23 cellular contexts compared by ENCODE assay signal in the genomic region with DNA sequence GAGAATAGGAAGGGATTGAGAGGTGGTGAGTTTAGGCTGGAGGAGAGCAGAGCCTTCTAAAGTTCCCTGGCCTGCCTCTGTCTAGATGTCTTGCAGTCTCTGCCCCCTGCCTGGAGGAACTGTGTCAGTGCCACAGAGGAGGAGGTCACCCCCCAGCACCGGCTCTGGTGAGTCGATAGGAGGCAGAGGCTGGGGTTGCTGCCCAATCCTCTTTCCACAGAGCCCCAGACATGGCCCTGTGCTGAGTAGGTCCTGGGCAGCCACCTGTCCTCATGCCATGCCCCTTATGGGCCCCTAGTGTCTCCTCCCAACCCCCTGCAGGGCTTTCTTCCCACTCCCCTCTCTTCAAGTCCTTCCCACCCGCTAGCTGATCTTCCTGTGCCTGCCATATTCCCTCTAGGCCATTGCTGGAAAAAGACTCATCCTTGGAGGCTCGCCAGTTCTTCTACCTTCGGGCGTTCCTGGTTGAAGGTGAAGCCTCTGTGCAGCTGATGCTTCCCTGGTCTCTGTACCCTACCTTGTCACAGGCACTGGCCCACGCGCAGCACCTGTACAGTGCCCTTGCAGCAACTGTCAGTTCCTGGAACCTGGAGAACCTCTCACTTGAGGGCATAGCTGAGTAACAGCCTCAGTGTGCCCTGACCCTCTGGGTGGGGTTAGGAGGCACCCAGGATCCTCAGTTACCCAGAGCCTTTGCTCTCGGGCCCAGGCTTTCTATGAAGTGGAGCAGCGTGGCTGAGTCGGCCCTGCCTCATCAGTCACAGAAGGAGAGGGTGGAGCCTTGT. TPM values are rescaled to one million over a fixed set of nuclear protein-coding genes. Genes with fewer than 3 reads are reported as not detected.
DNase-seq lines count a peak whose midpoint lies in the region; ATAC-seq, FAIRE-seq and TF ChIP-seq lines count a peak whose summit lies in the region.
"Had no signal": no experiment of that assay in that cellular context is flagged by ENCODE, and none has a peak within 500 bp of the region (broad histone marks: within the 10 kb centered on the region; RNA-seq: fewer than 3 reads in every experiment).

No MANE protein-coding gene starts in this region.

- H3K9me3 Mint-ChIP-seq in H9 = no peaks in the 10 kb centered on the region
- H3K9me3 Mint-ChIP-seq: CD4-positive, alpha-beta memory T cell had no signal

- no peak for TF ChIP-seq CTCF in left ventricle myocardium inferior (IDR thresholded peaks at IDR 0.05; ENCODE audit: borderline replicate concordance)
- TF ChIP-seq CTCF in H9 (conservative IDR thresholded peaks at IDR 0.05) = no peak
- TF ChIP-seq CTCF in HepG2 (CRISPR knock-in tag; IDR thresholded peaks at IDR 0.05) = no peak
- TF ChIP-seq CTCF in thyroid gland (IDR thresholded peaks at IDR 0.05) = no peak

- H3K27ac Mint-ChIP-seq in H9 = peak overlapping the region in 2 of 3 experiments; percentile 36 to 53; a peak in 2 of 7 replicates

- no peak overlapping the region for H3K4ac ChIP-seq in H9 (ENCODE audit: low read depth, low read length)

- H3K27me3 Mint-ChIP-seq in H9 (ENCODE audit: low read depth) = no peaks in the 10 kb centered on the region
- H3K27me3 Mint-ChIP-seq: CD4-positive, alpha-beta memory T cell had no signal

- H4K20me1 ChIP-seq in H9 (ENCODE audit: control insufficient read depth, insufficient read depth, insufficient read length) = no peaks in the 10 kb centered on the region
- no peaks in the 10 kb centered on the region for H4K20me1 ChIP-seq in HepG2 (ENCODE audit: insufficient read depth, low read length)

- FAIRE-seq in HepG2 (lab: Jason Lieb, UNC) = no peak
- FAIRE-seq: GM12878 had no signal

- no peak overlapping the region for H3K4me2 ChIP-seq in H9 (ENCODE audit: insufficient read depth, insufficient read length, low read length)
- H3K4me2 ChIP-seq in HepG2 (ENCODE audit: low read depth, low read length) = no peak overlapping the region
- H3K4me2 ChIP-seq: KMS-11 had no signal

- no peak overlapping the region for H3K23ac ChIP-seq in H9 (ENCODE audit: insufficient read length, low read depth, low read length)

- H2BK5ac ChIP-seq in H9 (ENCODE audit: insufficient read length, low read length) = no peak overlapping the region

- no peak overlapping the region for H3K18ac ChIP-seq in H9 (ENCODE audit: insufficient read length, low read depth, low read length)

- no peak overlapping the region for H3K4me3 Mint-ChIP-seq in H9
- H3K4me3 Mint-ChIP-seq: CD4-positive, alpha-beta memory T cell had no signal

- H3K9me3 ChIP-seq in left ventricle myocardium inferior (replicated peaks) (no peaks in the 10 kb centered on the region), H9 (ENCODE audit: control insufficient read depth, low read depth, low read length) (no peaks in the 10 kb centered on the region), HepG2 (ENCODE audit: low read length) (no peaks in the 10 kb centered on the region), thyroid gland (no peaks in the 10 kb centered on the region)
- H3K9me3 ChIP-seq: Peyer's patch had no signal

- ATAC-seq in left ventricle myocardium superior (no peak), HepG2 (no peak)
- ATAC-seq: GM12878, HCT116 had no signal

- no peak overlapping the region for H2BK15ac ChIP-seq in H9 (ENCODE audit: low read depth, low read length)

- no peak overlapping the region for H3K56ac ChIP-seq in H9 (ENCODE audit: insufficient read length, low read depth, low read length)

- no peak overlapping the region for H3K14ac ChIP-seq in H9 (ENCODE audit: insufficient read depth, low read length)

- TF ChIP-seq POLR2A in HepG2 (IDR thresholded peaks at IDR 0.05; ENCODE audit: insufficient read depth in 1 of 2, low read depth in 2 of 2, low read length in 2 of 2) (no peak), thyroid gland (IDR thresholded peaks at IDR 0.05) (no peak)

- CTCF ChIA-PET in HepG2 (lab: Yijun Ruan, JAX; ENCODE audit: low intra/inter-chr PET ratio, low total read pairs) = no interaction called here

- H3K79me2 ChIP-seq in H9 (ENCODE audit: insufficient read depth, low read length) = no peaks in the 10 kb centered on the region
- no peaks in the 10 kb centered on the region for H3K79me2 ChIP-seq in HepG2 (ENCODE audit: insufficient read depth, low read length)

- H3K27me3 ChIP-seq in left ventricle myocardium inferior (ENCODE audit: low read depth) (no peaks in the 10 kb centered on the region), H9 (ENCODE audit: insufficient read depth, low read length) (no peaks in the 10 kb centered on the region), HepG2 (ENCODE audit: control insufficient read depth in 1 of 2, insufficient read depth in 2 of 2, low read length in 2 of 2) (no peaks in the 10 kb centered on the region), thyroid gland (no peaks in the 10 kb centered on the region)
- H3K27me3 ChIP-seq: Peyer's patch had no signal

- POLR2A ChIA-PET in HepG2 (lab: Yijun Ruan, JAX) = no interaction called here

- no peak for TF ChIP-seq RAD21 in HepG2 (CRISPR knock-in tag; IDR thresholded peaks at IDR 0.05)

- H2BK20ac ChIP-seq in H9 (ENCODE audit: low read depth, low read length, poor library complexity, severe bottlenecking) = no peak overlapping the region

- no peak overlapping the region for H3T11ph ChIP-seq in H9 (ENCODE audit: low read length)

- TF ChIP-seq EP300 in HepG2 (IDR thresholded peaks at IDR 0.05; ENCODE audit: low read depth in 2 of 2, low read length in 2 of 2) (no peak), HepG2 (CRISPR knock-in tag; IDR thresholded peaks at IDR 0.05; ENCODE audit: borderline replicate concordance) (no peak)

- H3K36me3 Mint-ChIP-seq in H9 (ENCODE audit: insufficient read depth in 1 of 3, low read depth in 3 of 3) = peaks cover 3 to 28% (median 13%) of the 10 kb centered on the region in 3 experiments; a peak in 6 of 7 replicates

- H2BK12ac ChIP-seq in H9 (ENCODE audit: insufficient read length, low read depth, low read length) = no peak overlapping the region

- H2AFZ ChIP-seq in H9 (ENCODE audit: low read length) (no peak overlapping the region), HepG2 (ENCODE audit: low read length) (no peak overlapping the region)
- H2AFZ ChIP-seq: GM23248 had no signal

- intact Hi-C loops in left ventricle myocardium inferior (cut with micrococcal nuclease) (no loop called here), left ventricle myocardium superior (cut with micrococcal nuclease) (no loop called here), HepG2 (cut with micrococcal nuclease; ENCODE audit: unreplicated experiment) (no loop called here), thyroid gland (cut with DNase I) (no loop called here)

- no peak overlapping the region for H4K8ac ChIP-seq in H9 (replicated peaks; ENCODE audit: insufficient read length, low read depth, low read length)

- H3K4me3 ChIP-seq in left ventricle myocardium inferior = no peak overlapping the region
- no peak overlapping the region for H3K4me3 ChIP-seq in HepG2 (replicated peaks in 1 of 3; ENCODE audit: insufficient read depth in 1 of 3, low read depth in 2 of 3, low read length in 3 of 3)
- H3K4me3 ChIP-seq in thyroid gland (replicated peaks in 1 of 3) = no peak overlapping the region
- H3K4me3 ChIP-seq: GM12878, GM23248, Peyer's patch had no signal

- H4K5ac ChIP-seq in H9 (ENCODE audit: insufficient read length, low read depth, low read length) = no peak overlapping the region

- H3K4me1 ChIP-seq in left ventricle myocardium inferior (peaks cover 55% of the 10 kb centered on the region), H9 (ENCODE audit: insufficient read depth, low read length) (no peaks in the 10 kb centered on the region), HepG2 (ENCODE audit: insufficient read depth, low read length) (peaks cover 10% of the 10 kb centered on the region), thyroid gland (no peaks in the 10 kb centered on the region)

- no peaks in the 10 kb centered on the region for H3K23me2 ChIP-seq in H9 (ENCODE audit: insufficient read length, low read depth, low read length, poor library complexity, severe bottlenecking)

- H3K4me1 Mint-ChIP-seq in H9 = peaks cover 2 to 3% of the 10 kb centered on the region in 2 experiments; a peak in 2 of 4 replicates

- H3K27ac ChIP-seq in left ventricle myocardium inferior (replicated peaks) (peak overlapping the region; percentile 87), H9 (ENCODE audit: insufficient read length, low read depth, low read length) (no peak overlapping the region), HepG2 (ENCODE audit: extremely low read length, insufficient read depth, low read length) (no peak overlapping the region), thyroid gland (no peak overlapping the region)
- H3K27ac ChIP-seq: GM23248, KMS-11, Peyer's patch had no signal

- peaks cover 37% of the 10 kb centered on the region for H3K36me3 ChIP-seq in left ventricle myocardium inferior
- peaks cover 4 to 22% of the 10 kb centered on the region in 2 experiments; a peak in 4 of 5 replicates for H3K36me3 ChIP-seq in HepG2 (replicated peaks in 1 of 2; ENCODE audit: control insufficient read depth in 1 of 2, insufficient read depth in 2 of 2, low read length in 2 of 2)
- H3K36me3 ChIP-seq in thyroid gland = peaks cover 2 to 10% of the 10 kb centered on the region in 2 donors

- H2BK120ac ChIP-seq in H9 (ENCODE audit: low read depth, low read length, poor library complexity, severe bottlenecking) = no peak overlapping the region

- no TSS peak for BruUV-seq in HepG2 (replicated peaks; lab: Mats Ljungman, UMichigan)

- DNase-seq in left ventricle myocardium inferior (no peak), left ventricle myocardium superior (no peak), H9 (no peak), HepG2 (ENCODE audit: low spot score) (no peak), thyroid gland (peak; percentile 45 to 52), UCSD-AML1 (lab: John Stamatoyannopoulos, UW; ENCODE audit: unreplicated experiment) (no peak), NCI-H748 treated with DMSO at 0.1 percent for 48 hours (lab: John Stamatoyannopoulos, UW) (no peak)
- DNase-seq: CD4-positive, alpha-beta memory T cell; DND-41; GM23248; IMR-90; MV-4-11; NCI-H1105 treated with DMSO at 0.1 percent for 48 hours; NCI-H2029 treated with DMSO at 0.1 percent for 48 hours; NCI-H345; NCI-H524; NCI-H82; Peyer's patch had no signal

- H4K91ac ChIP-seq in H9 (ENCODE audit: insufficient read length, low read depth, low read length) = no peak overlapping the region

- H3K9ac ChIP-seq in H9 (ENCODE audit: extremely low read depth, insufficient read length, low read length) = no peak overlapping the region
- no peak overlapping the region for H3K9ac ChIP-seq in HepG2 (ENCODE audit: insufficient read depth, low read depth, low read length)
- H3K9ac ChIP-seq: GM23248, KMS-11 had no signal

- H3K79me1 ChIP-seq in H9 (ENCODE audit: insufficient read depth, low read depth, low read length, poor library complexity, severe bottlenecking) = no peaks in the 10 kb centered on the region

- WGBS in H9 (ENCODE audit: extremely low coverage, insufficient read length, low lambda C conversion rate) = no CpG with 5 or more reads among the region's 11 CpGs
- 97% methylated on average over 11 of the region's 11 CpGs for WGBS in HepG2 (ENCODE audit: low lambda C conversion rate)
- 77 to 81% methylated on average over 11 of the region's 11 CpGs for WGBS in thyroid gland, 2 donors

- H2AK5ac ChIP-seq in H9 (ENCODE audit: insufficient read length, low read length) = no peak overlapping the region

- in situ Hi-C loops in HepG2 (cut with HindIII; ENCODE audit: extremely low pct_ligation_motif_present, low pct_unique_long_range_greater_than_20kb) = no loop called here

RNA-seq across cellular contexts. Expression of a gene that starts 13.2 kb away (rescaled TPM):
- 426 TPM for total RNA-seq in left ventricle myocardium inferior
- total RNA-seq in left ventricle myocardium superior = 456 TPM
- 10.7 and 11.1 TPM in 2 replicates for total RNA-seq in H9 (2021)
- total RNA-seq in HepG2 (2016; rRNA removed; fragmentation: Illumina TruSeq; extraction: Trizol) = 0.10 and 0.18 TPM in 2 replicates
- total RNA-seq in HepG2 (2016; cell fraction: cytosol; rRNA removed; fragmentation: Illumina TruSeq; extraction: Trizol; ENCODE audit: low read depth) = not detected in 2 replicates
- total RNA-seq in HepG2 (2016; cell fraction: insoluble cytoplasmic fraction; rRNA removed; fragmentation: Illumina TruSeq; extraction: Trizol) = 0.13 and 0.22 TPM in 2 replicates
- total RNA-seq in HepG2 (2016; cell fraction: membrane; rRNA removed; fragmentation: Illumina TruSeq; extraction: Trizol) = not detected in 2 replicates
- total RNA-seq in HepG2 (2016; cell fraction: nucleus; rRNA removed; fragmentation: Illumina TruSeq; extraction: Trizol) = 0.22 and 0.53 TPM in 2 replicates
- 0.95 and 1.2 TPM in 2 replicates for polyA plus RNA-seq in HepG2 (2011; rRNA removed)
- polyA plus RNA-seq in HepG2 (2011; cell fraction: cytosol; rRNA removed) = 0.55 and 0.62 TPM in 2 replicates
- 10.4 and 15.1 TPM in 2 replicates for polyA plus RNA-seq in HepG2 (2011; cell fraction: nucleus; rRNA removed)
- polyA plus RNA-seq in HepG2 (2012) = 0.32 and 0.75 TPM in 2 replicates
- 0.05 TPM in 1 of 2 replicates, not detected in the other for polyA plus RNA-seq in HepG2 (2016; cell fraction: cytosol; fragmentation: Illumina TruSeq; extraction: Trizol; ENCODE audit: low read depth)
- polyA plus RNA-seq in HepG2 (2016; cell fraction: insoluble cytoplasmic fraction; fragmentation: Illumina TruSeq; extraction: Trizol; ENCODE audit: low read depth) = 0.17 TPM in 1 of 2 replicates, not detected in the other
- polyA plus RNA-seq in HepG2 (2016; cell fraction: membrane; fragmentation: Illumina TruSeq; extraction: Trizol; ENCODE audit: low read depth) = 0.13 TPM in 1 of 2 replicates, not detected in the other
- polyA plus RNA-seq in HepG2 (2016; cell fraction: nucleus; fragmentation: Illumina TruSeq; extraction: Trizol; ENCODE audit: insufficient read depth, low read depth) = 0.52 and 0.57 TPM in 2 replicates
- polyA minus RNA-seq in HepG2 (2011; rRNA and poly(A)+ RNA removed; ENCODE audit: low replicate concordance) = 1.2 TPM in 1 of 2 replicates, not detected in the other
- 0.70 TPM in 1 of 2 replicates, not detected in the other for polyA minus RNA-seq in HepG2 (2011; cell fraction: cytosol; rRNA and poly(A)+ RNA removed)
- 2.1 and 2.6 TPM in 2 replicates for polyA minus RNA-seq in HepG2 (2011; cell fraction: nucleus; rRNA and poly(A)+ RNA removed)
- total RNA-seq in thyroid gland = 1 to 10 TPM; 1.2 to 3.2 (median 2.8) TPM
- total RNA-seq: CD4-positive, alpha-beta memory T cell; GM12878 had no signal
- polyA plus RNA-seq: CD4-positive, alpha-beta memory T cell had no signal

RNA-seq across cellular contexts. Expression of a gene that starts 16.6 kb away (rescaled TPM):
- total RNA-seq in left ventricle myocardium inferior (15.9 TPM), left ventricle myocardium superior (14.0 TPM), H9 (2021) (28.1 and 31.1 TPM in 2 replicates), HepG2 (2016; rRNA removed; fragmentation: Illumina TruSeq; extraction: Trizol) (5.6 and 12.8 TPM in 2 replicates), thyroid gland (10 to 100 TPM; 14.6 to 25.0 (median 19.7) TPM)
- 3.5 and 4.7 TPM in 2 replicates for total RNA-seq in HepG2 (2016; cell fraction: cytosol; rRNA removed; fragmentation: Illumina TruSeq; extraction: Trizol; ENCODE audit: low read depth)
- 5.0 and 14.2 TPM in 2 replicates for total RNA-seq in HepG2 (2016; cell fraction: insoluble cytoplasmic fraction; rRNA removed; fragmentation: Illumina TruSeq; extraction: Trizol)
- 2.7 and 3.2 TPM in 2 replicates for total RNA-seq in HepG2 (2016; cell fraction: membrane; rRNA removed; fragmentation: Illumina TruSeq; extraction: Trizol)
- total RNA-seq in HepG2 (2016; cell fraction: nucleus; rRNA removed; fragmentation: Illumina TruSeq; extraction: Trizol) = 20.7 and 21.9 TPM in 2 replicates
- 24.0 and 30.2 TPM in 2 replicates for polyA plus RNA-seq in HepG2 (2011; rRNA removed)
- 5.6 and 8.5 TPM in 2 replicates for polyA plus RNA-seq in HepG2 (2011; cell fraction: cytosol; rRNA removed)
- polyA plus RNA-seq in HepG2 (2011; cell fraction: nucleus; rRNA removed) = 272 and 337 TPM in 2 replicates
- polyA plus RNA-seq in HepG2 (2012) = 18.1 and 20.5 TPM in 2 replicates
- 0.70 and 0.72 TPM in 2 replicates for polyA plus RNA-seq in HepG2 (2016; cell fraction: cytosol; fragmentation: Illumina TruSeq; extraction: Trizol; ENCODE audit: low read depth)
- polyA plus RNA-seq in HepG2 (2016; cell fraction: insoluble cytoplasmic fraction; fragmentation: Illumina TruSeq; extraction: Trizol; ENCODE audit: low read depth) = 3.7 and 5.6 TPM in 2 replicates
- polyA plus RNA-seq in HepG2 (2016; cell fraction: membrane; fragmentation: Illumina TruSeq; extraction: Trizol; ENCODE audit: low read depth) = 1.2 TPM in 2 replicates
- polyA plus RNA-seq in HepG2 (2016; cell fraction: nucleus; fragmentation: Illumina TruSeq; extraction: Trizol; ENCODE audit: insufficient read depth, low read depth) = 44.8 and 52.7 TPM in 2 replicates
- 23.0 and 45.7 TPM in 2 replicates for polyA minus RNA-seq in HepG2 (2011; rRNA and poly(A)+ RNA removed; ENCODE audit: low replicate concordance)
- polyA minus RNA-seq in HepG2 (2011; cell fraction: cytosol; rRNA and poly(A)+ RNA removed) = 8.2 and 10.4 TPM in 2 replicates
- 52.1 and 52.7 TPM in 2 replicates for polyA minus RNA-seq in HepG2 (2011; cell fraction: nucleus; rRNA and poly(A)+ RNA removed)

RNA-seq across cellular contexts. Expression of a gene that starts 42.2 kb away (rescaled TPM):
- total RNA-seq in left ventricle myocardium inferior (2.4 TPM), left ventricle myocardium superior (1.5 TPM), H9 (2021) (0.24 and 0.31 TPM in 2 replicates), HepG2 (2016; rRNA removed; fragmentation: Illumina TruSeq; extraction: Trizol) (1.9 and 4.1 TPM in 2 replicates), thyroid gland (1 to 10 TPM in 1 of 4 donors, under 1 TPM in 2, not detected in 1; 0.50 to 1.1 (median 0.81) TPM)
- total RNA-seq in HepG2 (2016; cell fraction: cytosol; rRNA removed; fragmentation: Illumina TruSeq; extraction: Trizol; ENCODE audit: low read depth) = 3.4 and 4.1 TPM in 2 replicates
- total RNA-seq in HepG2 (2016; cell fraction: insoluble cytoplasmic fraction; rRNA removed; fragmentation: Illumina TruSeq; extraction: Trizol) = 2.5 and 3.2 TPM in 2 replicates
- 3.4 and 5.3 TPM in 2 replicates for total RNA-seq in HepG2 (2016; cell fraction: membrane; rRNA removed; fragmentation: Illumina TruSeq; extraction: Trizol)
- 2.0 and 3.3 TPM in 2 replicates for total RNA-seq in HepG2 (2016; cell fraction: nucleus; rRNA removed; fragmentation: Illumina TruSeq; extraction: Trizol)
- 15.2 and 23.1 TPM in 2 replicates for polyA plus RNA-seq in HepG2 (2011; rRNA removed)
- polyA plus RNA-seq in HepG2 (2011; cell fraction: cytosol; rRNA removed) = 13.0 and 22.2 TPM in 2 replicates
- 28.4 and 35.0 TPM in 2 replicates for polyA plus RNA-seq in HepG2 (2011; cell fraction: nucleus; rRNA removed)
- polyA plus RNA-seq in HepG2 (2012) = 11.4 and 17.5 TPM in 2 replicates
- polyA plus RNA-seq in HepG2 (2016; cell fraction: cytosol; fragmentation: Illumina TruSeq; extraction: Trizol; ENCODE audit: low read depth) = 3.1 and 3.7 TPM in 2 replicates
- 2.1 TPM in 2 replicates for polyA plus RNA-seq in HepG2 (2016; cell fraction: insoluble cytoplasmic fraction; fragmentation: Illumina TruSeq; extraction: Trizol; ENCODE audit: low read depth)
- polyA plus RNA-seq in HepG2 (2016; cell fraction: membrane; fragmentation: Illumina TruSeq; extraction: Trizol; ENCODE audit: low read depth) = 3.5 and 4.5 TPM in 2 replicates
- 3.6 and 4.6 TPM in 2 replicates for polyA plus RNA-seq in HepG2 (2016; cell fraction: nucleus; fragmentation: Illumina TruSeq; extraction: Trizol; ENCODE audit: insufficient read depth, low read depth)
- polyA minus RNA-seq in HepG2 (2011; rRNA and poly(A)+ RNA removed; ENCODE audit: low replicate concordance) = 1.0 and 25.1 TPM in 2 replicates
- 5.1 and 5.8 TPM in 2 replicates for polyA minus RNA-seq in HepG2 (2011; cell fraction: cytosol; rRNA and poly(A)+ RNA removed)
- 2.3 and 2.6 TPM in 2 replicates for polyA minus RNA-seq in HepG2 (2011; cell fraction: nucleus; rRNA and poly(A)+ RNA removed)
- total RNA-seq: A673; CD4-positive, alpha-beta memory T cell; GM12878; HT1080; IMR-90; Peyer's patch had no signal
- polyA plus RNA-seq: CD4-positive, alpha-beta memory T cell; GM12878 had no signal

RNA-seq across cellular contexts. Expression of a gene that starts 42.9 kb away (rescaled TPM):
- total RNA-seq in left ventricle myocardium inferior = 208 TPM
- 190 TPM for total RNA-seq in left ventricle myocardium superior
- total RNA-seq in H9 (2021) = 139 and 140 TPM in 2 replicates
- 65.4 and 86.7 TPM in 2 replicates for total RNA-seq in HepG2 (2016; rRNA removed; fragmentation: Illumina TruSeq; extraction: Trizol)
- 17.5 and 19.8 TPM in 2 replicates for total RNA-seq in HepG2 (2016; cell fraction: cytosol; rRNA removed; fragmentation: Illumina TruSeq; extraction: Trizol; ENCODE audit: low read depth)
- 54.2 and 89.3 TPM in 2 replicates for total RNA-seq in HepG2 (2016; cell fraction: insoluble cytoplasmic fraction; rRNA removed; fragmentation: Illumina TruSeq; extraction: Trizol)
- total RNA-seq in HepG2 (2016; cell fraction: membrane; rRNA removed; fragmentation: Illumina TruSeq; extraction: Trizol) = 30.2 and 34.7 TPM in 2 replicates
- 65.9 and 71.3 TPM in 2 replicates for total RNA-seq in HepG2 (2016; cell fraction: nucleus; rRNA removed; fragmentation: Illumina TruSeq; extraction: Trizol)
- polyA plus RNA-seq in HepG2 (2011; rRNA removed) = 218 and 229 TPM in 2 replicates
- polyA plus RNA-seq in HepG2 (2011; cell fraction: cytosol; rRNA removed) = 176 and 256 TPM in 2 replicates
- polyA plus RNA-seq in HepG2 (2011; cell fraction: nucleus; rRNA removed) = 886 and 1,174 TPM in 2 replicates
- 161 and 176 TPM in 2 replicates for polyA plus RNA-seq in HepG2 (2012)
- polyA plus RNA-seq in HepG2 (2016; cell fraction: cytosol; fragmentation: Illumina TruSeq; extraction: Trizol; ENCODE audit: low read depth) = 10.0 and 11.3 TPM in 2 replicates
- polyA plus RNA-seq in HepG2 (2016; cell fraction: insoluble cytoplasmic fraction; fragmentation: Illumina TruSeq; extraction: Trizol; ENCODE audit: low read depth) = 66.1 and 91.2 TPM in 2 replicates
- 22.2 and 25.7 TPM in 2 replicates for polyA plus RNA-seq in HepG2 (2016; cell fraction: membrane; fragmentation: Illumina TruSeq; extraction: Trizol; ENCODE audit: low read depth)
- 147 and 161 TPM in 2 replicates for polyA plus RNA-seq in HepG2 (2016; cell fraction: nucleus; fragmentation: Illumina TruSeq; extraction: Trizol; ENCODE audit: insufficient read depth, low read depth)
- polyA minus RNA-seq in HepG2 (2011; rRNA and poly(A)+ RNA removed; ENCODE audit: low replicate concordance) = 27.0 and 477 TPM in 2 replicates
- polyA minus RNA-seq in HepG2 (2011; cell fraction: cytosol; rRNA and poly(A)+ RNA removed) = 210 and 260 TPM in 2 replicates
- 189 and 199 TPM in 2 replicates for polyA minus RNA-seq in HepG2 (2011; cell fraction: nucleus; rRNA and poly(A)+ RNA removed)
- total RNA-seq in thyroid gland = 100 to 1,000 TPM; 142 to 200 (median 170) TPM
- polyA plus RNA-seq: CD4-positive, alpha-beta memory T cell had no signal

Comparison
In these comparisons a context has a peak if more than half of its experiments do, and no peak if none do; other contexts are left out.
1. DNase-seq: peak in thyroid gland (2 of 2); none in left ventricle myocardium inferior (single experiment), left ventricle myocardium superior (single experiment), H9 (single experiment), HepG2 (single experiment), UCSD-AML1 (single experiment) and NCI-H748 treated with DMSO at 0.1 percent for 48 hours (single experiment).
2. RNA of a gene that starts 13.2 kb away (total RNA-seq): 456 TPM in left ventricle myocardium superior (single experiment) and 426 TPM in left ventricle myocardium inferior (single experiment); 10.7 to 11.1 TPM in H9, 1.2 to 3.2 TPM in thyroid gland and 0.10 to 0.53 TPM in HepG2; every median in the first group is over 10 times any median in the second.